In genomic region chr15:71752085-71752484, GRCh38 we compare ENCODE assay signal across 17 cellular contexts. TPM values are rescaled to one million over a fixed set of nuclear protein-coding genes. Genes with fewer than 3 reads are reported as not detected.
DNase-seq lines count a peak whose midpoint lies in the region; ATAC-seq and TF ChIP-seq lines count a peak whose summit lies in the region.
"Had no signal": no experiment of that assay in that cellular context is flagged by ENCODE, and none has a peak within 500 bp of the region (broad histone marks: within the 10 kb centered on the region; RNA-seq: fewer than 3 reads in every experiment).

No MANE protein-coding gene starts in this region.

- TF ChIP-seq POLR2A in HCT116 (IDR thresholded peaks at IDR 0.05; ENCODE audit: borderline replicate concordance, extremely low read depth, insufficient read depth, insufficient read length) = no peak

- H3K9me3 ChIP-seq in HCT116 (ENCODE audit: control insufficient read depth in 1 of 2, insufficient read depth in 1 of 2, low read depth in 1 of 2, low read length in 2 of 2) = no peaks in the 10 kb centered on the region
- peaks cover 4% of the 10 kb centered on the region for H3K9me3 ChIP-seq in adipocyte (ENCODE audit: control insufficient read depth, low read length)
- no peaks in the 10 kb centered on the region for H3K9me3 ChIP-seq in Karpas-422 (ENCODE audit: low read length)

- DNase-seq in HCT116 (ENCODE audit: low read depth, low spot score) (no peak), adipocyte (ENCODE audit: low read depth) (peak; percentile 32), inferior parietal cortex (ENCODE audit: extremely low spot score) (peak; percentile 45), superior temporal gyrus (ENCODE audit: extremely low spot score) (peak; percentile 58), germinal center (ENCODE audit: low spot score) (no peak), Karpas-422 (no peak)
- DNase-seq: activated CD4-positive, CD25-positive, alpha-beta regulatory T cell treated with anti-CD3 and anti-CD28 coated beads, Interleukin-2, amount 50 U/mL, for 72 hours; activated gamma-delta T cell; activated T-cell treated with anti-CD3 and anti-CD28 coated beads for 4 hours; CD4-positive, alpha-beta memory T cell; DMS153; NCI-H1436 treated with DMSO at 0.1 percent for 48 hours; retina had no signal

- no TSS peak for BruUV-seq in HCT116 (replicated peaks; lab: Mats Ljungman, UMichigan)

- H3K27ac ChIP-seq in HCT116 (ENCODE audit: low read depth, low read length) (no peak overlapping the region), Karpas-422 (ENCODE audit: low read length) (no peak overlapping the region)
- H3K27ac ChIP-seq: HL-60 had no signal

- no peaks in the 10 kb centered on the region for H3K79me2 ChIP-seq in HCT116 (ENCODE audit: insufficient read depth, low read length)
- no peaks in the 10 kb centered on the region for H3K79me2 ChIP-seq in Karpas-422 (ENCODE audit: low read length)

- TF ChIP-seq CTCF in HCT116 (IDR thresholded peaks at IDR 0.05 in 2 of 3, conservative IDR thresholded peaks at IDR 0.05 in 1 of 3; ENCODE audit: borderline replicate concordance in 1 of 3, insufficient read depth in 1 of 3, low read depth in 2 of 3, low read length in 2 of 3) = no peak

- no peak for TF ChIP-seq RAD21 in HCT116 (IDR thresholded peaks at IDR 0.05; ENCODE audit: low read depth)

- ATAC-seq in HCT116 (no peak), GM19452 (IDR thresholded peaks at IDR 0.05; ENCODE audit: unreplicated experiment) (no peak)

- H3K36me3 ChIP-seq in HCT116 (ENCODE audit: control insufficient read depth in 1 of 2, insufficient read depth in 2 of 2, low read length in 2 of 2) (no peaks in the 10 kb centered on the region), adipocyte (ENCODE audit: control insufficient read depth, insufficient read depth, low read length, severe bottlenecking) (no peaks in the 10 kb centered on the region), Karpas-422 (ENCODE audit: insufficient read depth, low read length) (no peaks in the 10 kb centered on the region)

- CTCF ChIA-PET in HCT116 (lab: Charles Lee) = interaction anchor here (0.6 to 4.5 kb wide), 14 partner anchors 9 to 949 kb away, joined by 3 to 40 read pairs (median 6); no protein-coding TSS in a partner anchor

- H2AFZ ChIP-seq in HCT116 (ENCODE audit: low read depth, low read length, poor library complexity, severe bottlenecking) (no peak overlapping the region), Karpas-422 (ENCODE audit: low read length) (no peak overlapping the region)

- H3K9me2 ChIP-seq in HCT116 (ENCODE audit: insufficient read depth) (no peaks in the 10 kb centered on the region), Karpas-422 (replicated peaks; ENCODE audit: insufficient read depth, low read length) (no peaks in the 10 kb centered on the region)

- H3K4me2 ChIP-seq in HCT116 (ENCODE audit: low read length) (peak overlapping the region; percentile 37), Karpas-422 (ENCODE audit: low read depth, low read length, poor library complexity, severe bottlenecking) (no peak overlapping the region)

- H3K27me3 ChIP-seq in HCT116 (ENCODE audit: insufficient read depth, low read length) (no peaks in the 10 kb centered on the region), adipocyte (replicated peaks; ENCODE audit: control insufficient read depth, insufficient read depth, low read length) (no peaks in the 10 kb centered on the region), Karpas-422 (ENCODE audit: low read length) (no peaks in the 10 kb centered on the region)

- H4K20me1 ChIP-seq in HCT116 (ENCODE audit: insufficient read depth) (no peaks in the 10 kb centered on the region), Karpas-422 (ENCODE audit: insufficient read depth, low read depth, low read length) (no peaks in the 10 kb centered on the region)

- RAD21 ChIA-PET in HCT116 (lab: Charles Lee; ENCODE audit: low non-redundant PET in 1 of 2, low total read pairs in 2 of 2, uncharacterized antibody in 2 of 2, unreplicated experiment in 2 of 2) = interaction anchor here (1.1 to 1.3 kb wide), 4 partner anchors 8 to 445 kb away, joined by 3 to 7 read pairs (median 4); partner anchors contain the start of gene GRAMD2A (in 1 of the 2)

- no peak overlapping the region for H3K4me3 ChIP-seq in HCT116 (replicated peaks in 1 of 2; ENCODE audit: low read depth in 1 of 2, low read length in 2 of 2)
- no peak overlapping the region for H3K4me3 ChIP-seq in adipocyte (ENCODE audit: low read length)
- no peak overlapping the region for H3K4me3 ChIP-seq in Karpas-422 (ENCODE audit: low read length)

- POLR2A ChIA-PET in HCT116 (lab: Charles Lee) = interaction anchor here (1.1 to 1.8 kb wide), 2 partner anchors 9 to 23 kb away, joined by 3 to 4 read pairs; no protein-coding TSS in a partner anchor

- H3K4me1 ChIP-seq in HCT116 (ENCODE audit: control insufficient read depth in 1 of 2, insufficient read depth in 2 of 2, low read length in 2 of 2) (peaks cover 31 to 44% of the 10 kb centered on the region in 2 experiments), adipocyte (ENCODE audit: control insufficient read depth, insufficient read depth, low read length) (peaks cover 28% of the 10 kb centered on the region), Karpas-422 (ENCODE audit: low read length) (no peaks in the 10 kb centered on the region)

- H3K9ac ChIP-seq in HCT116 (ENCODE audit: low read length) (no peak overlapping the region), adipocyte (ENCODE audit: low read length) (no peak overlapping the region), Karpas-422 (ENCODE audit: low read length) (no peak overlapping the region)

- intact Hi-C loops in HCT116 (cut with micrococcal nuclease) = loop anchor here (1.0 to 2.0 kb wide), 2 partner anchors 49 to 401 kb away; no protein-coding TSS in a partner anchor

TF ChIP-seq in HCT116, 20 proteins besides CTCF, POLR2A, EP300 and RAD21:
- TF ChIP-seq ZNF274 (IDR thresholded peaks at IDR 0.05; ENCODE audit: low read depth, low read length) = no peak
- TF ChIP-seq FOSL1 (IDR thresholded peaks at IDR 0.05; ENCODE audit: low read depth) = 0 out of 2 replicates have a peak, but pooled peaks have one; percentile 7
- TF ChIP-seq SRF (IDR thresholded peaks at IDR 0.05; ENCODE audit: low read depth) = no peak

RNA-seq across cellular contexts. Expression of gene NR2E3, which starts 58.3 kb away (rescaled TPM):
- 0.59 TPM for total RNA-seq in HCT116 (2021; ENCODE audit: unreplicated experiment)
- polyA plus RNA-seq in HCT116 (2012) = 0.14 and 1.00 TPM in 2 replicates
- total RNA-seq in Karpas-422 (2014; rRNA removed; shearing (Covaris generic); ENCODE audit: low replicate concordance) = not detected in 2 replicates
- total RNA-seq: activated CD8-positive, alpha-beta T cell treated with anti-CD3 and anti-CD28 coated beads for 36 hours; CD4-positive, alpha-beta memory T cell; G401 had no signal
- polyA plus RNA-seq: CD4-positive, alpha-beta memory T cell had no signal

Comparison
In these comparisons a context has a peak if more than half of its experiments do, and no peak if none do; other contexts are left out.
1. DNase-seq: peak in adipocyte (single experiment), inferior parietal cortex (single experiment) and superior temporal gyrus (single experiment); none in HCT116 (single experiment), germinal center (single experiment) and Karpas-422 (single experiment).